1 cellular context compared by ENCODE assay signal in genomic region chr21:35215870-35216269, GRCh38.
TF ChIP-seq lines count a peak whose summit lies in the region.

No MANE protein-coding gene starts in this region.

TF ChIP-seq in WTC11, 78 proteins besides CTCF, POLR2A, EP300 and RAD21 (continued from another document):
- no peak for TF ChIP-seq ZBTB43 (CRISPR knock-in tag; IDR thresholded peaks at IDR 0.05)
